ENCODE assay signal across 16 cellular contexts in the genomic region with DNA sequence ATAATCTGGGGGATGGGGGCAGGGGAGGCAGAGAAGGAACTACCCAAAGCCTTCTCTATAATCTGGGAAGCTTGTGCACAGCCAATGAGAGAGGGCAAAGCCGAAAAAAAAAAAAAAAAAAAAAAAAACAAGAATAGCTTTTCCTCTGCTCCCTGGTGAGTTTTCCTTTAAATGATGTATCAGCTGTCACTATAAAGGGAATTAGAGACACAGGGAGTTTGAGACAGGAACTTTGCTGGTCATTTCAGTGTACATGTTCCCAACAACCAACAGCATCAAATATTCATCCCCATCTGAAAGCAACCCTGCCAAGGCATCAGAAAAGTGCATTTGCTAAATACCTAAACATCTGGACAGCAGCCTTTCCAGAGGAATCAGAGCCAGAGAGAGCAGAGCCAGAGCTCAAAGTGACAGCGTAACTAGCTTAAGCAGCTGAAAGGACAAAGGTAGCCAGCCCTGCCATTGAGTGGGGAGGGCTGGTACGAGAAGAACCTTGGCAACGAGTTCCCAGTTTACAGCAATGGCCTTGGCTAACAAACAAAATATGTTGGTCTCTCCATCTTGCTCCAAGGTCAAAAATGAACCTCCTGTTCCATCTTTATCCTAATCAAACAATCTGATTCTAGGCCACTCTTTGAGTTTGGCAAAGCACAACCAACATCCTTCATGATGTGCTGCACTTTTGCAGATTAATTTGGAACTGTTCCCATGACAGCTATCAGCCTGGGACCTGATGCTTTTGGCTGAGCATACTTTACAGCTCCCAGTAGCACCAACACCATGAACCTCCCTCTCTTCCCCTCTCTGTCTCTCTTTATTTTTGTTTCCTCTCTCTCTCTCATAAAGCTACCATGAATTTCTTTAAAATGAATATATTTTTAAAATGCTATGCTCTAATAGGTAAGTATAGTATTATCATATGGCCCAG.
"Had no signal": no experiment of that assay in that cellular context is flagged by ENCODE, and none has a peak within 500 bp of the region (broad histone marks: within the 10 kb centered on the region; RNA-seq: fewer than 3 reads in every experiment).

No MANE protein-coding gene starts in this region.

- H3K4me3 Mint-ChIP-seq: activated CD8-positive, alpha-beta T cell treated with anti-CD3 and anti-CD28 coated beads, Interleukin-2, amount 10 ng/mL, durations not matched to agents 7 days and 5 days; activated T-helper 1 cell treated with anti-CD3 and anti-CD28 coated beads, Interleukin-12 subunit alpha, Interleukin-12 subunit beta, Interleukin-2, Interleukin-4 antibody, amounts not matched to agents 30 ng/mL and 10 ng/mL and 1 ng/mL, durations not matched to agents 14 hours and 24 hours and 36 hours; naive thymus-derived CD8-positive, alpha-beta T cell; T-helper 17 cell; WTC11 had no signal

- H3K27me3 ChIP-seq: cardiac muscle cell, sigmoid colon, upper lobe of left lung had no signal

- H3K4me1 ChIP-seq: gastrocnemius medialis, sigmoid colon, upper lobe of left lung had no signal

- H3K4me1 Mint-ChIP-seq: WTC11 had no signal

- H3K27ac Mint-ChIP-seq: activated CD8-positive, alpha-beta T cell treated with anti-CD3 and anti-CD28 coated beads, Interleukin-2, amount 10 ng/mL, durations not matched to agents 7 days and 5 days; activated T-helper 1 cell treated with anti-CD3 and anti-CD28 coated beads, Interleukin-12 subunit alpha, Interleukin-12 subunit beta, Interleukin-2, Interleukin-4 antibody, amounts not matched to agents 30 ng/mL and 10 ng/mL and 1 ng/mL, durations not matched to agents 14 hours and 24 hours and 36 hours; T-helper 17 cell; WTC11 had no signal

- H3K4me3 ChIP-seq: cardiac muscle cell, gastrocnemius medialis, hepatocyte, mucosa of descending colon, sigmoid colon, upper lobe of left lung had no signal

- H3K9me3 ChIP-seq: gastrocnemius medialis, mucosa of descending colon, sigmoid colon, upper lobe of left lung had no signal

- H3K36me3 Mint-ChIP-seq: naive thymus-derived CD8-positive, alpha-beta T cell; WTC11 had no signal

- H3K36me3 ChIP-seq: cardiac muscle cell, gastrocnemius medialis, sigmoid colon, upper lobe of left lung had no signal

- DNase-seq: activated CD4-positive, alpha-beta T cell treated with anti-CD3 and anti-CD28 coated beads for 48 hours; activated CD8-positive, alpha-beta memory T cell treated with anti-CD3 and anti-CD28 coated beads, Interleukin-2, amount 50 U/mL, for 48 hours; activated CD8-positive, alpha-beta T cell treated with anti-CD3 and anti-CD28 coated beads, Interleukin-2, amount 10 ng/mL, durations not matched to agents 7 days and 5 days; activated naive CD4-positive, alpha-beta T cell treated with Interleukin-2 at 50 U/mL for 16 hours; effector CD8-positive, alpha-beta T cell; gastrocnemius medialis; mucosa of descending colon; naive thymus-derived CD8-positive, alpha-beta T cell; sigmoid colon; stimulated activated naive CD4-positive, alpha-beta T cell; T-helper 17 cell; upper lobe of left lung had no signal

- ATAC-seq: activated CD8-positive, alpha-beta T cell treated with anti-CD3 and anti-CD28 coated beads, Interleukin-2, amount 10 ng/mL, durations not matched to agents 7 days and 5 days; gastrocnemius medialis; mucosa of descending colon; naive thymus-derived CD8-positive, alpha-beta T cell; T-helper 17 cell; WTC11 had no signal

- H3K9me3 Mint-ChIP-seq: activated T-helper 1 cell treated with anti-CD3 and anti-CD28 coated beads, Interleukin-12 subunit alpha, Interleukin-12 subunit beta, Interleukin-2, Interleukin-4 antibody, amounts not matched to agents 30 ng/mL and 10 ng/mL and 1 ng/mL, durations not matched to agents 14 hours and 24 hours and 36 hours; naive thymus-derived CD8-positive, alpha-beta T cell; WTC11 had no signal

- H3K27ac ChIP-seq: cardiac muscle cell, gastrocnemius medialis, hepatocyte, sigmoid colon, upper lobe of left lung had no signal
